Comparison of ENCODE assay signal across 1 cellular context in genomic region chr1:234372011-234372757, GRCh38.
TF ChIP-seq lines count a peak whose summit lies in the region.

No MANE protein-coding gene starts in this region.

TF ChIP-seq in WTC11, 78 proteins besides CTCF, POLR2A, EP300 and RAD21 (continued from another document):
- TF ChIP-seq, protein P1, sequence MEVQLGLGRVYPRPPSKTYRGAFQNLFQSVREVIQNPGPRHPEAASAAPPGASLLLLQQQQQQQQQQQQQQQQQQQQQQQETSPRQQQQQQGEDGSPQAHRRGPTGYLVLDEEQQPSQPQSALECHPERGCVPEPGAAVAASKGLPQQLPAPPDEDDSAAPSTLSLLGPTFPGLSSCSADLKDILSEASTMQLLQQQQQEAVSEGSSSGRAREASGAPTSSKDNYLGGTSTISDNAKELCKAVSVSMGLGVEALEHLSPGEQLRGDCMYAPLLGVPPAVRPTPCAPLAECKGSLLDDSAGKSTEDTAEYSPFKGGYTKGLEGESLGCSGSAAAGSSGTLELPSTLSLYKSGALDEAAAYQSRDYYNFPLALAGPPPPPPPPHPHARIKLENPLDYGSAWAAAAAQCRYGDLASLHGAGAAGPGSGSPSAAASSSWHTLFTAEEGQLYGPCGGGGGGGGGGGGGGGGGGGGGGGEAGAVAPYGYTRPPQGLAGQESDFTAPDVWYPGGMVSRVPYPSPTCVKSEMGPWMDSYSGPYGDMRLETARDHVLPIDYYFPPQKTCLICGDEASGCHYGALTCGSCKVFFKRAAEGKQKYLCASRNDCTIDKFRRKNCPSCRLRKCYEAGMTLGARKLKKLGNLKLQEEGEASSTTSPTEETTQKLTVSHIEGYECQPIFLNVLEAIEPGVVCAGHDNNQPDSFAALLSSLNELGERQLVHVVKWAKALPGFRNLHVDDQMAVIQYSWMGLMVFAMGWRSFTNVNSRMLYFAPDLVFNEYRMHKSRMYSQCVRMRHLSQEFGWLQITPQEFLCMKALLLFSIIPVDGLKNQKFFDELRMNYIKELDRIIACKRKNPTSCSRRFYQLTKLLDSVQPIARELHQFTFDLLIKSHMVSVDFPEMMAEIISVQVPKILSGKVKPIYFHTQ (CRISPR knock-in tag; IDR thresholded peaks at IDR 0.05), result no peak
- TF ChIP-seq IRF2 (CRISPR knock-in tag; IDR thresholded peaks at IDR 0.05; ENCODE audit: borderline replicate concordance, low read depth), result no peak
- no peak for TF ChIP-seq HMGA2 (CRISPR knock-in tag; IDR thresholded peaks at IDR 0.05)
- TF ChIP-seq SMAD3 (CRISPR knock-in tag; IDR thresholded peaks at IDR 0.05; ENCODE audit: borderline replicate concordance), result no peak
- TF ChIP-seq, protein P2, sequence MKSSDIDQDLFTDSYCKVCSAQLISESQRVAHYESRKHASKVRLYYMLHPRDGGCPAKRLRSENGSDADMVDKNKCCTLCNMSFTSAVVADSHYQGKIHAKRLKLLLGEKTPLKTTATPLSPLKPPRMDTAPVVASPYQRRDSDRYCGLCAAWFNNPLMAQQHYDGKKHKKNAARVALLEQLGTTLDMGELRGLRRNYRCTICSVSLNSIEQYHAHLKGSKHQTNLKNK (CRISPR knock-in tag; IDR thresholded peaks at IDR 0.05), result no peak
- no peak for TF ChIP-seq E2F1 (CRISPR knock-in tag; IDR thresholded peaks at IDR 0.05)
TF ChIP-seq in WTC11: peak in this region for 0.
